ENCODE assay signal across 36 cellular contexts in the genomic region with DNA sequence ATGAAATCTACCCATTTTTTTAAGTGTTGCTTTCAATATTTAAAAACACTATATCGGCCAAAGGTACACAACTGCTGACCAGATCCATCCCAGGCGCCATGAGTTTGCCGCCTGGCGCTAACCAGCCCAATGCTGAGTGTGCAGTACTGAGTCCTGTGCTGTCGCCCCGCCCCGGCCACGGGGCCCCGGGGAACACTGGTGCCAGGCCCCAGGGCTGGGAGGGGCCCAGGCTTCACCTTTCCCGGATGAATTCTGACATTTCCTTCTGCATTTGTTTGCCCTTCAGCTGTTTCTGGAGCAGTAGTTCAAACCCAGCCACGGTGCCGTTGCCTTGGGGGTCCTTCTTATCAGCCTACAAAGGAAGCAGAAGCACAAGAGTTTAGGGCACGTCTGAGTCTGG. TPM values are rescaled to one million over a fixed set of nuclear protein-coding genes. Genes with fewer than 3 reads are reported as not detected.
"Had no signal": no experiment of that assay in that cellular context is flagged by ENCODE, and none has a peak within 500 bp of the region (broad histone marks: within the 10 kb centered on the region; RNA-seq: fewer than 3 reads in every experiment).

No MANE protein-coding gene starts in this region.

- H3K9me3 Mint-ChIP-seq: activated B cell treated with CpG ODN at 0.5 μM for 24 hours; activated CD4-positive, alpha-beta T cell treated with anti-CD3 and anti-CD28 coated beads, Interleukin-2, amount 10 ng/mL, durations not matched to agents 24 days and 14 days; activated naive CD4-positive, alpha-beta T cell treated with anti-CD3 and anti-CD28 coated beads, Interleukin-2, amount 50 U/mL, for 72 hours; activated T-cell treated with anti-CD3 and anti-CD28 coated beads, Interleukin-2, amount 50 U/mL, for 4 hours; activated T-cell treated with anti-CD3 and anti-CD28 coated beads, Interleukin-2, amount 50 U/mL, for 72 hours; activated T-helper 1 cell treated with anti-CD3 and anti-CD28 coated beads, Interleukin-12 subunit alpha, Interleukin-12 subunit beta, Interleukin-2, Interleukin-4 antibody, amounts not matched to agents 30 ng/mL and 10 ng/mL and 1 ng/mL, durations not matched to agents 14 hours and 24 hours and 36 hours; activated T-helper 17 cell treated with anti-CD3 and anti-CD28 coated beads, Interleukin-2, amount 50 U/mL, for 72 hours; central memory CD8-positive, alpha-beta T cell; T-helper 1 cell treated with Interleukin-12 subunit alpha and Interleukin-12 subunit beta and Interleukin-4 antibody, amounts not matched to agents 30 μg/mL and 1 μg/mL, for 36 hours; T-helper 2 cell treated with Interferon-gamma antibody and Interleukin-4, amounts not matched to agents 5 μg/mL and 100 μg/mL, for 36 hours had no signal

- H3K27me3 ChIP-seq: adrenal gland, body of pancreas, brain microvascular endothelial cell, breast epithelium had no signal

- H3K36me3 Mint-ChIP-seq: activated CD4-positive, alpha-beta memory T cell treated with anti-CD3 and anti-CD28 coated beads for 36 hours; activated naive CD4-positive, alpha-beta T cell treated with anti-CD3 and anti-CD28 coated beads, Interleukin-2, amount 50 U/mL, for 72 hours; activated naive CD8-positive, alpha-beta T cell treated with anti-CD3 and anti-CD28 coated beads for 36 hours had no signal

- H3K36me3 ChIP-seq: adrenal gland, brain microvascular endothelial cell, breast epithelium had no signal

- H3K9me3 ChIP-seq: adrenal gland had no signal

- ATAC-seq: activated CD8-positive, alpha-beta T cell treated with anti-CD3 and anti-CD28 coated beads for 36 hours; activated naive CD4-positive, alpha-beta T cell treated with anti-CD3 and anti-CD28 coated beads, Interleukin-2, amount 50 U/mL, for 72 hours; activated T-cell treated with anti-CD3 and anti-CD28 coated beads, Interleukin-2, amount 50 U/mL, for 4 hours; activated T-cell treated with anti-CD3 and anti-CD28 coated beads, Interleukin-2, amount 50 U/mL, for 72 hours; activated T-helper 17 cell treated with anti-CD3 and anti-CD28 coated beads, Interleukin-2, amount 50 U/mL, for 72 hours; body of pancreas had no signal

- H3K4me1 ChIP-seq: adrenal gland, body of pancreas, breast epithelium had no signal

- H3K4me3 ChIP-seq: adrenal gland, body of pancreas, breast epithelium had no signal

- DNase-seq: activated B cell treated with CpG ODN at 0.5 μM for 24 hours; activated CD4-positive, alpha-beta memory T cell treated with anti-CD3 and anti-CD28 coated beads for 36 hours; activated CD4-positive, alpha-beta T cell treated with anti-CD3 and anti-CD28 coated beads for 4 hours; activated CD4-positive, alpha-beta T cell treated with anti-CD3 and anti-CD28 coated beads, Interleukin-2, amount 10 ng/mL, durations not matched to agents 24 days and 14 days; activated CD4-positive, alpha-beta T cell treated with anti-CD3 and anti-CD28 coated beads, Interleukin-2, amount 50 U/mL, for 1 hour; activated CD4-positive, alpha-beta T cell treated with anti-CD3 and anti-CD28 coated beads, Interleukin-2, amount 50 U/mL, for 4 hours; activated CD4-positive, CD25-positive, alpha-beta regulatory T cell treated with anti-CD3 and anti-CD28 coated beads, Interleukin-2, amount 50 U/mL, for 72 hours; activated CD8-positive, alpha-beta memory T cell treated with anti-CD3 and anti-CD28 coated beads, Interleukin-2, amount 50 U/mL, for 4 hours; activated CD8-positive, alpha-beta T cell treated with anti-CD3 and anti-CD28 coated beads for 36 hours; activated effector memory CD4-positive, alpha-beta T cell treated with anti-CD3 and anti-CD28 coated beads, Interleukin-2, amount 50 U/mL, for 16 hours; activated gamma-delta T cell treated with Interleukin-2 at 50 U/mL for 16 hours; activated naive CD4-positive, alpha-beta T cell; activated naive CD4-positive, alpha-beta T cell treated with anti-CD3 and anti-CD28 coated beads for 36 hours; activated naive CD4-positive, alpha-beta T cell treated with anti-CD3 and anti-CD28 coated beads, Interleukin-2, amount 50 U/mL, for 16 hours; activated naive CD8-positive, alpha-beta T cell treated with anti-CD3 and anti-CD28 coated beads for 36 hours; activated T-cell treated with anti-CD3 and anti-CD28 coated beads for 4 hours; activated T-cell treated with anti-CD3 and anti-CD28 coated beads, Interleukin-2, amount 50 U/mL, for 1 hour; activated T-cell treated with anti-CD3 and anti-CD28 coated beads, Interleukin-2, amount 50 U/mL, for 4 hours; activated T-cell treated with anti-CD3 and anti-CD28 coated beads, Interleukin-2, amount 50 U/mL, for 72 hours; adrenal gland; amniotic stem cell; body of pancreas; brain microvascular endothelial cell; T-helper 1 cell; T-helper 2 cell; T-helper 9 cell had no signal

- H3K27ac Mint-ChIP-seq: activated B cell treated with CpG ODN at 0.5 μM for 24 hours; activated CD4-positive, alpha-beta memory T cell treated with anti-CD3 and anti-CD28 coated beads for 36 hours; activated CD4-positive, alpha-beta T cell treated with anti-CD3 and anti-CD28 coated beads, Interleukin-2, amount 10 ng/mL, durations not matched to agents 24 days and 14 days; activated CD8-positive, alpha-beta T cell treated with anti-CD3 and anti-CD28 coated beads for 36 hours; activated naive CD4-positive, alpha-beta T cell treated with anti-CD3 and anti-CD28 coated beads for 36 hours; activated naive CD4-positive, alpha-beta T cell treated with anti-CD3 and anti-CD28 coated beads, Interleukin-2, amount 50 U/mL, for 72 hours; activated naive CD8-positive, alpha-beta T cell treated with anti-CD3 and anti-CD28 coated beads for 36 hours; activated T-cell treated with anti-CD3 and anti-CD28 coated beads, Interleukin-2, amount 50 U/mL, for 72 hours; activated T-helper 1 cell treated with anti-CD3 and anti-CD28 coated beads, Interleukin-12 subunit alpha, Interleukin-12 subunit beta, Interleukin-2, Interleukin-4 antibody, amounts not matched to agents 30 ng/mL and 10 ng/mL and 1 ng/mL, durations not matched to agents 14 hours and 24 hours and 36 hours; activated T-helper 17 cell treated with anti-CD3 and anti-CD28 coated beads, Interleukin-2, amount 50 U/mL, for 72 hours; T-helper 1 cell treated with Interleukin-12 subunit alpha and Interleukin-12 subunit beta and Interleukin-4 antibody, amounts not matched to agents 30 μg/mL and 1 μg/mL, for 36 hours; T-helper 2 cell treated with Interferon-gamma antibody and Interleukin-4, amounts not matched to agents 5 μg/mL and 100 μg/mL, for 36 hours had no signal

- H3K4me3 Mint-ChIP-seq: activated B cell treated with CpG ODN at 0.5 μM for 24 hours; activated CD4-positive, alpha-beta memory T cell treated with anti-CD3 and anti-CD28 coated beads for 36 hours; activated CD4-positive, alpha-beta T cell treated with anti-CD3 and anti-CD28 coated beads, Interleukin-2, amount 10 ng/mL, durations not matched to agents 24 days and 14 days; activated CD8-positive, alpha-beta T cell treated with anti-CD3 and anti-CD28 coated beads for 36 hours; activated naive CD4-positive, alpha-beta T cell treated with anti-CD3 and anti-CD28 coated beads for 36 hours; activated naive CD8-positive, alpha-beta T cell treated with anti-CD3 and anti-CD28 coated beads for 36 hours; activated T-cell treated with anti-CD3 and anti-CD28 coated beads, Interleukin-2, amount 50 U/mL, for 4 hours; activated T-cell treated with anti-CD3 and anti-CD28 coated beads, Interleukin-2, amount 50 U/mL, for 72 hours; activated T-helper 1 cell treated with anti-CD3 and anti-CD28 coated beads, Interleukin-12 subunit alpha, Interleukin-12 subunit beta, Interleukin-2, Interleukin-4 antibody, amounts not matched to agents 30 ng/mL and 10 ng/mL and 1 ng/mL, durations not matched to agents 14 hours and 24 hours and 36 hours; activated T-helper 17 cell treated with anti-CD3 and anti-CD28 coated beads, Interleukin-2, amount 50 U/mL, for 72 hours; central memory CD8-positive, alpha-beta T cell; T-helper 1 cell treated with Interleukin-12 subunit alpha and Interleukin-12 subunit beta and Interleukin-4 antibody, amounts not matched to agents 30 μg/mL and 1 μg/mL, for 36 hours; T-helper 2 cell treated with Interferon-gamma antibody and Interleukin-4, amounts not matched to agents 5 μg/mL and 100 μg/mL, for 36 hours had no signal

- H3K4me1 Mint-ChIP-seq: activated B cell treated with CpG ODN at 0.5 μM for 24 hours; activated CD4-positive, alpha-beta T cell treated with anti-CD3 and anti-CD28 coated beads, Interleukin-2, amount 10 ng/mL, durations not matched to agents 24 days and 14 days; activated naive CD8-positive, alpha-beta T cell treated with anti-CD3 and anti-CD28 coated beads for 36 hours; activated T-helper 17 cell treated with anti-CD3 and anti-CD28 coated beads, Interleukin-2, amount 50 U/mL, for 72 hours; central memory CD8-positive, alpha-beta T cell had no signal

- H3K27ac ChIP-seq: adrenal gland, body of pancreas, brain microvascular endothelial cell, breast epithelium, VCaP had no signal

- H3K27me3 Mint-ChIP-seq: activated B cell treated with CpG ODN at 0.5 μM for 24 hours; activated CD4-positive, alpha-beta memory T cell treated with anti-CD3 and anti-CD28 coated beads for 36 hours; activated CD4-positive, alpha-beta T cell treated with anti-CD3 and anti-CD28 coated beads, Interleukin-2, amount 10 ng/mL, durations not matched to agents 24 days and 14 days; activated CD8-positive, alpha-beta T cell treated with anti-CD3 and anti-CD28 coated beads for 36 hours; activated naive CD8-positive, alpha-beta T cell treated with anti-CD3 and anti-CD28 coated beads for 36 hours; central memory CD8-positive, alpha-beta T cell had no signal

RNA-seq across cellular contexts. Expression of gene RCVRN, which starts 37.8 kb away (rescaled TPM):
- total RNA-seq: activated CD4-positive, alpha-beta memory T cell treated with anti-CD3 and anti-CD28 coated beads for 36 hours; activated CD4-positive, alpha-beta T cell treated with anti-CD3 and anti-CD28 coated beads, Interleukin-2, amount 10 ng/mL, durations not matched to agents 24 days and 14 days; activated CD8-positive, alpha-beta memory T cell treated with anti-CD3 and anti-CD28 coated beads for 36 hours; activated CD8-positive, alpha-beta T cell treated with anti-CD3 and anti-CD28 coated beads for 36 hours; activated naive CD4-positive, alpha-beta T cell treated with anti-CD3 and anti-CD28 coated beads for 36 hours; activated naive CD4-positive, alpha-beta T cell treated with anti-CD3 and anti-CD28 coated beads, Interleukin-2, amount 50 U/mL, for 72 hours; activated naive CD8-positive, alpha-beta T cell treated with anti-CD3 and anti-CD28 coated beads for 36 hours; activated T-cell treated with anti-CD3 and anti-CD28 coated beads, Interleukin-2, amount 50 U/mL, for 4 hours; activated T-cell treated with anti-CD3 and anti-CD28 coated beads, Interleukin-2, amount 50 U/mL, for 72 hours; activated T-helper 1 cell treated with anti-CD3 and anti-CD28 coated beads, Interleukin-12 subunit alpha, Interleukin-12 subunit beta, Interleukin-2, Interleukin-4 antibody, amounts not matched to agents 30 ng/mL and 10 ng/mL and 1 ng/mL, durations not matched to agents 14 hours and 24 hours and 36 hours; activated T-helper 17 cell treated with anti-CD3 and anti-CD28 coated beads, Interleukin-2, amount 50 U/mL, for 72 hours; astrocyte; body of pancreas had no signal
